1 cellular context compared by ENCODE assay signal in the genomic region with DNA sequence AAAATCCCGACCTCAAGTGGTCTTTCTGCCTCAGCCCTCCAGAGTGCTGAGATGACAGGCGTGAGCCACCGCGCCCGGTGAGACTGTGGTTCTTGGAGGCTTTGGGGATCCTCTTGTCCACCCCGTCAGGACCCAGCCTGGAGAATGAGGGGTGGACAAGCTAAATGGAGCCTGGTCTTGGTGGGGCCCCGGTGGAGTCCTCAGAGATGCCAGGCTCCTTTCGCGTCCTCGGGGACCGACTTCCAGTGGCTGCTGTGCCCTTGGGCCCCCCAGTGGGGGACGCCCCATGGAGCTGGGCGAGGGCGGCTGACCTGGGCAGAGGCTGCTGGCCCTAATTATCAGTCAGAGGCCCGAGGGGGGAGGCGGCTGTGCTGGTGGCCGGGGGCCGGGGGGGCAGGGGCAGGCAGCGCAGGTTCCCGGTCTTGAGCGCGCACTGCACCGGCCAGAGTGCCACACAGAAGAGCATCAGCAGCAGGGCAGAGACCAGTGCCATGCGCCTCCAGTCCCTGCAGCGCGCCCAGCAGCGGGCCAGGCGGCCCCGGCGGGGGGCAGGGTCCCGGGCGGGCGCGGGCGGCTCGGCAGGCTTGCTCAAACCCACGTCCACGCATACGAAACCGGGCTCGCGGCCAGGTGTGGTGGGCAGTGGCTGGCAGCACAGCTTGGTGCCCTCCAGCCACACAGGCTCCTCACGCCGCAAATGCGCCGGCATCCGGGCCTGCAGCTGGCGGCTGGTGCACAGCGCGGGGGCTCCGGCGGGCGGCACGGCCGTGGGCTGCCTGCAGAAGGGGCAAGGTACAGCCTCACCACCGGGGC.
TF ChIP-seq lines count a peak whose summit lies in the region.

No MANE protein-coding gene starts in this region.

TF ChIP-seq in HepG2, 621 proteins besides CTCF, POLR2A, EP300 and RAD21:
- TF ChIP-seq KDM6A (CRISPR knock-in tag; IDR thresholded peaks at IDR 0.05; ENCODE audit: low read depth), result no peak
- no peak for TF ChIP-seq ZNF224 (CRISPR knock-in tag; IDR thresholded peaks at IDR 0.05)
- TF ChIP-seq, protein P1, sequence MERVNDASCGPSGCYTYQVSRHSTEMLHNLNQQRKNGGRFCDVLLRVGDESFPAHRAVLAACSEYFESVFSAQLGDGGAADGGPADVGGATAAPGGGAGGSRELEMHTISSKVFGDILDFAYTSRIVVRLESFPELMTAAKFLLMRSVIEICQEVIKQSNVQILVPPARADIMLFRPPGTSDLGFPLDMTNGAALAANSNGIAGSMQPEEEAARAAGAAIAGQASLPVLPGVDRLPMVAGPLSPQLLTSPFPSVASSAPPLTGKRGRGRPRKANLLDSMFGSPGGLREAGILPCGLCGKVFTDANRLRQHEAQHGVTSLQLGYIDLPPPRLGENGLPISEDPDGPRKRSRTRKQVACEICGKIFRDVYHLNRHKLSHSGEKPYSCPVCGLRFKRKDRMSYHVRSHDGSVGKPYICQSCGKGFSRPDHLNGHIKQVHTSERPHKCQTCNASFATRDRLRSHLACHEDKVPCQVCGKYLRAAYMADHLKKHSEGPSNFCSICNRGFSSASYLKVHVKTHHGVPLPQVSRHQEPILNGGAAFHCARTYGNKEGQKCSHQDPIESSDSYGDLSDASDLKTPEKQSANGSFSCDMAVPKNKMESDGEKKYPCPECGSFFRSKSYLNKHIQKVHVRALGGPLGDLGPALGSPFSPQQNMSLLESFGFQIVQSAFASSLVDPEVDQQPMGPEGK (CRISPR knock-in tag; IDR thresholded peaks at IDR 0.05), result 0 out of 2 replicates have a peak, but pooled peaks have one; percentile 7
- TF ChIP-seq POLR2AphosphoS2 (IDR thresholded peaks at IDR 0.05; ENCODE audit: low read depth, low read length), result no peak
- TF ChIP-seq GABPB1 (CRISPR knock-in tag; IDR thresholded peaks at IDR 0.05), result peak; percentile 18; the same call in 1 of the 2 replicates
- peak; percentile 31; the same call in 1 of the 2 replicates for TF ChIP-seq ZNF776 (CRISPR knock-in tag; IDR thresholded peaks at IDR 0.05)
- TF ChIP-seq RELA (CRISPR knock-in tag; IDR thresholded peaks at IDR 0.05), result no peak
- TF ChIP-seq HNRNPL (IDR thresholded peaks at IDR 0.05; ENCODE audit: low read depth, low read length), result 0 out of 2 replicates have a peak, but pooled peaks have one; percentile 15
TF ChIP-seq in HepG2: peak in this region for 4.
